1 cellular context compared by ENCODE assay signal in genomic region chr18:13587477-13587876, GRCh38.
TF ChIP-seq lines count a peak whose summit lies in the region.

No MANE protein-coding gene starts in this region.

TF ChIP-seq in GM12878, 131 proteins besides CTCF, POLR2A, EP300 and RAD21:
- TF ChIP-seq IKZF1 (conservative IDR thresholded peaks at IDR 0.05) (0 out of 2 replicates have a peak, but pooled peaks have one; percentile 13), SKIL (IDR thresholded peaks at IDR 0.05; ENCODE audit: low read depth, poor library complexity, severe bottlenecking) (no peak), ZNF687 (IDR thresholded peaks at IDR 0.05) (peak; percentile 22; the same call in 1 of the 2 replicates)
